Comparison of ENCODE assay signal across 15 cellular contexts in genomic region chrX:1361910-1362309, GRCh38. TPM values are rescaled to one million over a fixed set of nuclear protein-coding genes. Genes with fewer than 3 reads are reported as not detected.
"Had no signal": no experiment of that assay in that cellular context is flagged by ENCODE, and none has a peak within 500 bp of the region (broad histone marks: within the 10 kb centered on the region; RNA-seq: fewer than 3 reads in every experiment).

No MANE protein-coding gene starts in this region.

- DNase-seq: activated B cell treated with CpG ODN at 0.5 μM for 24 hours; activated CD4-positive, alpha-beta T cell treated with anti-CD3 and anti-CD28 coated beads, Interleukin-2, amount 10 ng/mL, durations not matched to agents 7 days and 5 days; activated naive CD8-positive, alpha-beta T cell treated with anti-CD3 and anti-CD28 coated beads, Interleukin-2, amount 10 ng/mL, durations not matched to agents 7 days and 5 days; foreskin melanocyte; left cardiac atrium; occipital lobe; spleen; stimulated activated CD4-positive, alpha-beta T cell treated with anti-CD3 and anti-CD28 coated beads, Interleukin-1b, Interleukin-23, amount 100 ng/mL, for 48 hours; stimulated activated naive CD4-positive, alpha-beta T cell treated with Interleukin-2 at 50 U/mL for 16 hours had no signal

- H3K4me1 Mint-ChIP-seq: activated B cell treated with CpG ODN at 0.5 μM for 24 hours; activated CD4-positive, alpha-beta T cell treated with anti-CD3 and anti-CD28 coated beads, Interleukin-2, amount 10 ng/mL, durations not matched to agents 7 days and 5 days had no signal

- H3K27ac Mint-ChIP-seq: activated B cell treated with CpG ODN at 0.5 μM for 24 hours; activated CD4-positive, alpha-beta T cell treated with anti-CD3 and anti-CD28 coated beads, Interleukin-2, amount 10 ng/mL, durations not matched to agents 7 days and 5 days; activated naive CD8-positive, alpha-beta T cell treated with anti-CD3 and anti-CD28 coated beads, Interleukin-2, amount 10 ng/mL, durations not matched to agents 7 days and 5 days; activated T-helper 2 cell treated with anti-CD3 and anti-CD28 coated beads, Interferon-gamma antibody, Interleukin-2, Interleukin-4, amounts not matched to agents 10 μg/mL and 5 μg/mL and 100 μg/mL, durations not matched to agents 14 hours and 24 hours and 36 hours; natural killer cell treated with Interleukin-12 subunit alpha and Interleukin-12 subunit beta and Interleukin-15 and Interleukin-18, amount 100 ng/mL, for 72 hours had no signal

- H3K9me3 Mint-ChIP-seq: activated B cell treated with CpG ODN at 0.5 μM for 24 hours had no signal

- H3K4me1 ChIP-seq: psoas muscle, spleen had no signal

- H3K4me3 Mint-ChIP-seq: activated B cell treated with CpG ODN at 0.5 μM for 24 hours; activated CD4-positive, alpha-beta T cell treated with anti-CD3 and anti-CD28 coated beads, Interleukin-2, amount 10 ng/mL, durations not matched to agents 7 days and 5 days; activated naive CD8-positive, alpha-beta T cell treated with anti-CD3 and anti-CD28 coated beads, Interleukin-2, amount 10 ng/mL, durations not matched to agents 7 days and 5 days; natural killer cell treated with Interleukin-12 subunit alpha and Interleukin-12 subunit beta and Interleukin-15 and Interleukin-18, amount 100 ng/mL, for 72 hours had no signal

- H3K27ac ChIP-seq: psoas muscle, spleen, thoracic aorta had no signal

- ATAC-seq: left cardiac atrium; natural killer cell treated with Interleukin-12 subunit alpha and Interleukin-12 subunit beta and Interleukin-15 and Interleukin-18, amount 100 ng/mL, for 72 hours; psoas muscle; sciatic nerve had no signal

- H3K9me3 ChIP-seq: psoas muscle had no signal

- H3K4me3 ChIP-seq: psoas muscle, spleen, thoracic aorta had no signal

- H3K27me3 Mint-ChIP-seq: activated B cell treated with CpG ODN at 0.5 μM for 24 hours; activated CD4-positive, alpha-beta T cell treated with anti-CD3 and anti-CD28 coated beads, Interleukin-2, amount 10 ng/mL, durations not matched to agents 7 days and 5 days; activated naive CD8-positive, alpha-beta T cell treated with anti-CD3 and anti-CD28 coated beads, Interleukin-2, amount 10 ng/mL, durations not matched to agents 7 days and 5 days; natural killer cell treated with Interleukin-12 subunit alpha and Interleukin-12 subunit beta and Interleukin-15 and Interleukin-18, amount 100 ng/mL, for 72 hours had no signal

RNA-seq across cellular contexts. Expression of gene IL3RA, which starts 25.3 kb away (rescaled TPM):
- total RNA-seq: bronchial epithelial cell had no signal
